In the genomic region with DNA sequence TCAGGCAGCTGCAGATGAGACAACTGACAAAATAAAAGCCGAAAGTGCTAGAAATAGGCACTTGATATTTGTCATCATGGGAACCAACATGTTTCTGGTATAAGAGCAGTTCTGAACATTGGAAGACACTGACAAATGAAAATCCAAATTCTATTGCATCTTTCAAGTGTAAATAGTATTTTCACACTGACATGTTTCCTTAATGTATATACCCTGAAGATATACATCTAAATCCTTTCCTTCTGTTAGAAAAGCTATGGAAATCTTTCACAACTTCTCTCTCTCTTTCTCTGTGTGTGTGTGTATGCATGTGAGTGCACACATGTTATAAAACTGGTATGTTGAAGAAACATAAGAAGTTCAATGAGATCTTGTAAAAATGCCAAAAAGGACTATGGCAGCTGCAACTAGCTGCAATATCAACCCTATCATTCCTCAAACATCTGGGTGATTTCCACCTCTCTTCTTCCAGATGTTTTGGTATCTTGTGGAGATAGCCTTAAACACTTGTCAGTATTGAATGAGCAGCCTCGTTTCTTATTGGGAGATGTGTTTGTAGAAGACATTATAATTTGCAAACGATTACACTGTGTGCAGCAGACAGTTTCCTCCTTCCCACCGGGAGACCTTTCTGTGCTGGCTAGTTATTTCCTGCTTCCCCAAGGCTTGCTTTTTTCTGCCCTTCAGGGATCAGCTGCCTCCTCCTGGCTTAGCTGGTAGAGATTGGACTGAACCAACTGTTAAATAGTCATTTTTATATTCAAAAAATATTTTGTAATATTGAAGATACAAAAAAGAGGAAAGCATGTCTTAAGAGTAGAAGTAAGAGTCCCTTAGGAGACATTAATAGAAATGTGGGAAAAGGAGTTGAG, we compare ENCODE assay signal across 20 cellular contexts.
A peak's percentile ranks its signal among the peaks of the same experiment; 100 is the strongest.
DNase-seq lines count a peak whose midpoint lies in the region; ATAC-seq and TF ChIP-seq lines count a peak whose summit lies in the region.
"Had no signal": no experiment of that assay in that cellular context is flagged by ENCODE, and none has a peak within 500 bp of the region (broad histone marks: within the 10 kb centered on the region; RNA-seq: fewer than 3 reads in every experiment).

No MANE protein-coding gene starts in this region.

- DNase-seq in DMS 273 (lab: John Stamatoyannopoulos, UW; ENCODE audit: unreplicated experiment) = peak; percentile 15
- DNase-seq in DMS 273 treated with DMSO at 0.1 percent for 48 hours (lab: John Stamatoyannopoulos, UW) = no peak
- peak; percentile 74 for DNase-seq in SK-N-MC (ENCODE audit: low read depth, low spot score)
- DNase-seq in heart left ventricle = no peak
- DNase-seq in gastrocnemius medialis = no peak
- no peak for DNase-seq in stimulated activated naive CD8-positive, alpha-beta T cell treated with anti-CD3 and anti-CD28 coated beads, Interleukin-15, Interleukin-2, amounts not matched to agents 100 U/mL and 50 U/mL, for 24 hours
- DNase-seq in coronary artery (ENCODE audit: low spot score) = no peak
- no peak for DNase-seq in NCI-H1930 (lab: John Stamatoyannopoulos, UW)
- DNase-seq: activated CD4-positive, alpha-beta T cell treated with anti-CD3 and anti-CD28 coated beads, Interleukin-2, amount 50 U/mL, for 1 hour; activated naive CD4-positive, alpha-beta T cell treated with anti-CD3 and anti-CD28 coated beads, Interleukin-2, amount 10 ng/mL, durations not matched to agents 7 days and 5 days; activated T-cell treated with anti-CD3 and anti-CD28 coated beads for 4 hours; DMS79 treated with DMSO at 0.1 percent for 48 hours; naive thymus-derived CD8-positive, alpha-beta T cell; NCI-H1048; stimulated activated CD4-positive, alpha-beta T cell treated with anti-CD3 and anti-CD28 coated beads, Interleukin-12 subunit alpha, Interleukin-12 subunit beta, amount 100 ng/mL, for 4 hours; stimulated activated naive CD4-positive, alpha-beta T cell had no signal

- peak; percentile 40 to 50 (median 45) for ATAC-seq in heart left ventricle
- no peak for ATAC-seq in gastrocnemius medialis
- no peak for ATAC-seq in stimulated activated naive CD8-positive, alpha-beta T cell treated with anti-CD3 and anti-CD28 coated beads, Interleukin-15, Interleukin-2, amounts not matched to agents 100 U/mL and 50 U/mL, for 24 hours
- ATAC-seq: naive thymus-derived CD8-positive, alpha-beta T cell had no signal

- peak overlapping the region; percentile 24 for H3K9ac ChIP-seq in SK-N-MC (ENCODE audit: insufficient read length)
- H3K9ac ChIP-seq: BLaER1 treated with 17β-estradiol and CSF1 and Interleukin-3, amounts not matched to agents 10 nM and 100 nM; KMS-11 had no signal

- H3K4me1 ChIP-seq in heart left ventricle (peaks cover 0 to 60% (median 37%) of the 10 kb centered on the region in 12 donors), gastrocnemius medialis (peaks cover 39 to 42% of the 10 kb centered on the region in 2 donors)
- H3K4me1 ChIP-seq: prostate gland had no signal

- 13 to 21% (median 18%) methylated on average over 4 of the region's 4 CpGs for WGBS in heart left ventricle, 4 donors

- H3K9me3 ChIP-seq in SK-N-MC (ENCODE audit: low read depth, low read length) = no peaks in the 10 kb centered on the region
- no peaks in the 10 kb centered on the region for H3K9me3 ChIP-seq in heart left ventricle
- H3K9me3 ChIP-seq in gastrocnemius medialis = no peaks in the 10 kb centered on the region
- H3K9me3 ChIP-seq: BLaER1 treated with 17β-estradiol and CSF1 and Interleukin-3, amounts not matched to agents 10 nM and 100 nM; prostate gland had no signal

- TF ChIP-seq POLR2A in heart left ventricle (IDR thresholded peaks at IDR 0.05) (no peak), gastrocnemius medialis (IDR thresholded peaks at IDR 0.05) (no peak)

- H3K4me3 ChIP-seq in SK-N-MC (peak overlapping the region; percentile 64), heart left ventricle (peak overlapping the region in 8 of 12 donors; percentile 15 to 45 (median 34)), gastrocnemius medialis (peak overlapping the region in 3 of 4 donors; percentile 4 to 37 (median 19)), coronary artery (no peak overlapping the region)
- H3K4me3 ChIP-seq: BLaER1 treated with 17β-estradiol and CSF1 and Interleukin-3, amounts not matched to agents 10 nM and 100 nM; prostate gland had no signal

- intact Hi-C loops in heart left ventricle (cut with DNase I) (loop anchor here (5.0 to 10.0 kb wide), 11 partner anchors 130 to 905 kb away; no protein-coding TSS in a partner anchor), gastrocnemius medialis (cut with DNase I; ENCODE audit: low total_unique reads) (loop anchor here (5.0 kb wide), 2 partner anchors 240 to 905 kb away; no protein-coding TSS in a partner anchor)

- H3K36me3 ChIP-seq in SK-N-MC (ENCODE audit: insufficient read depth, low read length) = no peaks in the 10 kb centered on the region
- H3K36me3 ChIP-seq in heart left ventricle = no peaks in the 10 kb centered on the region
- no peaks in the 10 kb centered on the region for H3K36me3 ChIP-seq in gastrocnemius medialis
- H3K36me3 ChIP-seq: BLaER1 treated with 17β-estradiol and CSF1 and Interleukin-3, amounts not matched to agents 10 nM and 100 nM; prostate gland had no signal

- H3K27ac ChIP-seq in SK-N-MC (peak overlapping the region; percentile 81), heart left ventricle (peak overlapping the region in 10 of 12 donors; percentile 17 to 72 (median 58)), gastrocnemius medialis (peak overlapping the region; percentile 50 to 67 (median 62)), coronary artery (no peak overlapping the region)
- H3K27ac ChIP-seq: 22Rv1; BLaER1 treated with 17β-estradiol and CSF1 and Interleukin-3, amounts not matched to agents 10 nM and 100 nM; KMS-11; prostate gland had no signal

- TF ChIP-seq CTCF in heart left ventricle (IDR thresholded peaks at IDR 0.05) = no peak
- TF ChIP-seq CTCF in gastrocnemius medialis (IDR thresholded peaks at IDR 0.05 in 4 of 5, conservative IDR thresholded peaks at IDR 0.05 in 1 of 5) = no peak
- no peak for TF ChIP-seq CTCF in coronary artery (IDR thresholded peaks at IDR 0.05)

- in situ Hi-C loops in gastrocnemius medialis (cut with MboI; ENCODE audit: low sequenced_read_pairs in 4 of 4) = loop anchor here in 3 of 4 donors (10.0 to 25.0 kb wide), 3 partner anchors 237 to 640 kb away; no protein-coding TSS in a partner anchor

- H3K27me3 ChIP-seq in heart left ventricle (no peaks in the 10 kb centered on the region), gastrocnemius medialis (no peaks in the 10 kb centered on the region)
- H3K27me3 ChIP-seq: BLaER1 treated with 17β-estradiol and CSF1 and Interleukin-3, amounts not matched to agents 10 nM and 100 nM had no signal

Comparison
In these comparisons a context has a peak if more than half of its experiments do, and no peak if none do; other contexts are left out.
1. DNase-seq: peak in DMS 273 (single experiment) and SK-N-MC (single experiment); none in DMS 273 treated with DMSO at 0.1 percent for 48 hours (single experiment), heart left ventricle (0 of 5), gastrocnemius medialis (0 of 2), stimulated activated naive CD8-positive, alpha-beta T cell treated with anti-CD3 and anti-CD28 coated beads, Interleukin-15, Interleukin-2, amounts not matched to agents 100 U/mL and 50 U/mL, for 24 hours (single experiment), coronary artery (single experiment) and NCI-H1930 (0 of 2).
2. H3K27ac ChIP-seq: peak in SK-N-MC (single experiment), heart left ventricle (10 of 12) and gastrocnemius medialis (4 of 4); none in coronary artery (0 of 2).
3. ATAC-seq: peak in heart left ventricle (4 of 4); none in gastrocnemius medialis (0 of 2) and stimulated activated naive CD8-positive, alpha-beta T cell treated with anti-CD3 and anti-CD28 coated beads, Interleukin-15, Interleukin-2, amounts not matched to agents 100 U/mL and 50 U/mL, for 24 hours (single experiment).